ENCODE assay signal across 8 cellular contexts in genomic region chr11:43644626-43645299, GRCh38. TPM values are rescaled to one million over a fixed set of nuclear protein-coding genes. Genes with fewer than 3 reads are reported as not detected.
DNase-seq lines count a peak whose midpoint lies in the region; ATAC-seq and TF ChIP-seq lines count a peak whose summit lies in the region.

No MANE protein-coding gene starts in this region.

- peak overlapping the region; percentile 75 for H3K27ac ChIP-seq in cardiac muscle cell

- TF ChIP-seq CTCF in cardiac muscle cell (IDR thresholded peaks at IDR 0.05; ENCODE audit: low read depth, low read length): no peak

- peaks cover 8% of the 10 kb centered on the region for H3K27me3 Mint-ChIP-seq in stimulated activated memory B cell treated with anti-CD40 and anti-IgM and Interleukin-4, amounts not matched to agents 10 μg/mL and 1 μg/mL and 100 μg/mL, for 72 hours

- no peaks in the 10 kb centered on the region for H3K36me3 ChIP-seq in cardiac muscle cell
- no peaks in the 10 kb centered on the region for H3K36me3 ChIP-seq in iPS-15b (ENCODE audit: control insufficient read depth, insufficient read depth, low read length)

- peak overlapping the region; percentile 97 for H3K4me3 Mint-ChIP-seq in stimulated activated memory B cell treated with anti-CD40 and anti-IgM and Interleukin-4, amounts not matched to agents 10 μg/mL and 1 μg/mL and 100 μg/mL, for 72 hours

- no peaks in the 10 kb centered on the region for H3K9me3 ChIP-seq in cardiac muscle cell (ENCODE audit: low read depth)
- H3K9me3 ChIP-seq in iPS-15b (ENCODE audit: control insufficient read depth, insufficient read depth, low read length): no peaks in the 10 kb centered on the region

- no peaks in the 10 kb centered on the region for H3K9me3 Mint-ChIP-seq in activated naive CD4-positive, alpha-beta T cell treated with anti-CD3 and anti-CD28 coated beads, Interleukin-2, amount 50 U/mL, for 72 hours
- no peaks in the 10 kb centered on the region for H3K9me3 Mint-ChIP-seq in stimulated activated memory B cell treated with anti-CD40 and anti-IgM and Interleukin-4, amounts not matched to agents 10 μg/mL and 1 μg/mL and 100 μg/mL, for 72 hours

- H3K27me3 ChIP-seq in cardiac muscle cell (peaks cover 2% of the 10 kb centered on the region), iPS-15b (ENCODE audit: control insufficient read depth, insufficient read depth, low read length) (no peaks in the 10 kb centered on the region)

- H3K9ac ChIP-seq in iPS-15b (ENCODE audit: low read depth, low read length): peak overlapping the region; percentile 91

- peak overlapping the region; percentile 95 to 96 for H3K27ac Mint-ChIP-seq in activated naive CD4-positive, alpha-beta T cell treated with anti-CD3 and anti-CD28 coated beads, Interleukin-2, amount 50 U/mL, for 72 hours
- peak overlapping the region; percentile 93 for H3K27ac Mint-ChIP-seq in stimulated activated memory B cell treated with anti-CD40 and anti-IgM and Interleukin-4, amounts not matched to agents 10 μg/mL and 1 μg/mL and 100 μg/mL, for 72 hours

- H3K4me3 ChIP-seq in cardiac muscle cell: peak overlapping the region; percentile 51
- H3K4me3 ChIP-seq in iPS-15b (ENCODE audit: low read depth, low read length): peak overlapping the region; percentile 79

- DNase-seq in cardiac muscle cell (ENCODE audit: low read depth in 1 of 2, low spot score in 1 of 2): peak in 1 of 2 donors; percentile 69
- no peak for DNase-seq in Right ventricle myocardium inferior (ENCODE audit: missing footprints)
- no peak for DNase-seq in activated naive CD4-positive, alpha-beta T cell treated with anti-CD3 and anti-CD28 coated beads, Interleukin-2, amount 50 U/mL, for 72 hours (ENCODE audit: low spot score in 2 of 2)
- no peak for DNase-seq in central memory CD4-positive, alpha-beta T cell
- no peak for DNase-seq in NAMALWA (ENCODE audit: low spot score)
- DNase-seq in NCI-H1092 treated with DMSO at 0.1 percent for 48 hours (lab: John Stamatoyannopoulos, UW): no peak

- H3K4me1 ChIP-seq in cardiac muscle cell (ENCODE audit: low read depth) (peaks cover 3% of the 10 kb centered on the region), iPS-15b (ENCODE audit: control insufficient read depth, insufficient read depth, low read length) (peaks cover 3% of the 10 kb centered on the region)

- peaks cover 6 to 15% of the 10 kb centered on the region in 2 donors for H3K36me3 Mint-ChIP-seq in activated naive CD4-positive, alpha-beta T cell treated with anti-CD3 and anti-CD28 coated beads, Interleukin-2, amount 50 U/mL, for 72 hours
- H3K36me3 Mint-ChIP-seq in stimulated activated memory B cell treated with anti-CD40 and anti-IgM and Interleukin-4, amounts not matched to agents 10 μg/mL and 1 μg/mL and 100 μg/mL, for 72 hours: peaks cover 4% of the 10 kb centered on the region

- no peak for ATAC-seq in Right ventricle myocardium inferior
- ATAC-seq in activated naive CD4-positive, alpha-beta T cell treated with anti-CD3 and anti-CD28 coated beads, Interleukin-2, amount 50 U/mL, for 72 hours: peak in 1 of 2 donors; percentile 11
- no peak for ATAC-seq in stimulated activated memory B cell treated with anti-CD40 and anti-IgM and Interleukin-4, amounts not matched to agents 10 μg/mL and 1 μg/mL and 100 μg/mL, for 72 hours

- intact Hi-C loops in Right ventricle myocardium inferior (cut with DNase I): loop anchor here (5.0 kb wide), 4 partner anchors 38 to 332 kb away; partner anchors contain the start of genes API5 and HSD17B12

- H3K4me1 Mint-ChIP-seq in stimulated activated memory B cell treated with anti-CD40 and anti-IgM and Interleukin-4, amounts not matched to agents 10 μg/mL and 1 μg/mL and 100 μg/mL, for 72 hours: peaks cover 17% of the 10 kb centered on the region

RNA-seq across cellular contexts. Expression of gene HSD17B12, which starts 35.8 kb away (rescaled TPM):
- total RNA-seq in cardiac muscle cell (52.4 and 68.9 TPM in 2 replicates), Right ventricle myocardium inferior (61.2 TPM)
- 89.0 and 99.4 TPM in 2 replicates for polyA plus RNA-seq in cardiac muscle cell
- 10 to 100 TPM; 38.7 to 55.7 TPM for total RNA-seq in activated naive CD4-positive, alpha-beta T cell treated with anti-CD3 and anti-CD28 coated beads, Interleukin-2, amount 50 U/mL, for 72 hours
